In the genomic region with DNA sequence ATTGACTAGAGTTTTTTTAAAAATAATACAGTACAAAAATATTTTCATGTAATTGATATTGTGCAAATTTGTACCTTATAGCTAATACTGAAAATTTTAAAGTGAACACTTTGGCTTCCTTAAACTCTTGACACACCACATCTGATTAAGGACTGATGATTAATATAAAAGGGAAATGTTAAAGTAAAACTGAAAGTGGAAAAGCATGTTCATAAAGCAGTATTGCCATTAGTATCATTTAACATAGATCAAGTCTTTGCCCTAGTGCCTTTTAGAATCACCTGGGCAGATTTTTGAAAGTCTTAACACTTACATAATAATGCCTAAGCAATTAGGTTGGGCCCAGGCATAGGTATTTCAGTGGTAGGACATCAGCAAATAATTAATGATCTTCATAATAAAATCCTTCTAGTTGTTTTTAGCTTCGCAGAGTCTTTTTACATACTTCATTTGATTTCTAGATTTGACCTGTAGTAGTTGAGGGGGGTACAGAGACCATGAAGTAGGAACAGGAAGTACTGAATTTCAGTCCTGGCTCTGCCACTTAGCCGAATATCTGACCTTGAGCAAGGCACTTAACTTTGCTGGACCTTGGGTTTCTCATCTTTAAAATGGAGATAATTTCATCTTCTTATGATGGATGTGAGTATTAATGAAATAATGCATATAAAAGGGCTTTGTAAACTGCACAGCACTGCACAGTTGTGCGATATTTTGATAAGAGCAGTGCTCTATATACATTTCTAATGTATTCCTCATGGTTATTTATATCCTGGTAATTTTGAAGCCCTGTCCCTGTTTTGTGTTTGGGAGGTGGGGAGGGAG, we compare ENCODE assay signal across 16 cellular contexts. TPM values are rescaled to one million over a fixed set of nuclear protein-coding genes. Genes with fewer than 3 reads are reported as not detected.
DNase-seq lines count a peak whose midpoint lies in the region; ATAC-seq and TF ChIP-seq lines count a peak whose summit lies in the region.
"Had no signal": no experiment of that assay in that cellular context is flagged by ENCODE, and none has a peak within 500 bp of the region (broad histone marks: within the 10 kb centered on the region; RNA-seq: fewer than 3 reads in every experiment).

No MANE protein-coding gene starts in this region.

- CTCF ChIA-PET in PC-3 (lab: Charles Lee) = no interaction called here

- TF ChIP-seq CTCF in PC-3 (conservative IDR thresholded peaks at IDR 0.05; ENCODE audit: low read depth, low read length) = no peak
- TF ChIP-seq CTCF in foreskin fibroblast (IDR thresholded peaks at IDR 0.05; ENCODE audit: low read depth, low read length) = no peak

- H3K9me3 Mint-ChIP-seq in T-helper 1 cell treated with Interleukin-12 subunit alpha and Interleukin-12 subunit beta and Interleukin-4 antibody, amounts not matched to agents 30 μg/mL and 1 μg/mL, for 36 hours = no peaks in the 10 kb centered on the region
- no peaks in the 10 kb centered on the region for H3K9me3 Mint-ChIP-seq in effector memory CD8-positive, alpha-beta T cell

- H3K9me2 ChIP-seq in PC-3 (replicated peaks; ENCODE audit: low read length) = no peaks in the 10 kb centered on the region

- no peak overlapping the region for H2AFZ ChIP-seq in PC-3 (ENCODE audit: low read length)

- H3K4me3 Mint-ChIP-seq in T-helper 1 cell treated with Interleukin-12 subunit alpha and Interleukin-12 subunit beta and Interleukin-4 antibody, amounts not matched to agents 30 μg/mL and 1 μg/mL, for 36 hours = no peak overlapping the region
- H3K4me3 Mint-ChIP-seq in effector memory CD8-positive, alpha-beta T cell = peak overlapping the region; percentile 40 to 66

- H3K27ac Mint-ChIP-seq in T-helper 1 cell treated with Interleukin-12 subunit alpha and Interleukin-12 subunit beta and Interleukin-4 antibody, amounts not matched to agents 30 μg/mL and 1 μg/mL, for 36 hours = peak overlapping the region; percentile 13
- H3K27ac Mint-ChIP-seq in effector memory CD8-positive, alpha-beta T cell = peak overlapping the region; percentile 78 to 96

- peaks cover 17% of the 10 kb centered on the region for H3K36me3 Mint-ChIP-seq in T-helper 1 cell treated with Interleukin-12 subunit alpha and Interleukin-12 subunit beta and Interleukin-4 antibody, amounts not matched to agents 30 μg/mL and 1 μg/mL, for 36 hours (ENCODE audit: low read depth)
- H3K36me3 Mint-ChIP-seq in effector memory CD8-positive, alpha-beta T cell (ENCODE audit: insufficient read depth) = peaks cover 13% of the 10 kb centered on the region

- H3K9ac ChIP-seq in PC-3 (ENCODE audit: low read length) = no peak overlapping the region

- peaks cover 10% of the 10 kb centered on the region; the same call in 1 of the 2 replicates for H3K36me3 ChIP-seq in PC-3 (ENCODE audit: low read depth, low read length)

- H3F3A ChIP-seq in PC-3 (ENCODE audit: low read length, unreplicated experiment) = no peaks in the 10 kb centered on the region

- H3K79me2 ChIP-seq in PC-3 (ENCODE audit: low read length) = peaks cover 77% of the 10 kb centered on the region

- POLR2A ChIA-PET in PC-3 (lab: Charles Lee; ENCODE audit: unreplicated experiment) = no interaction called here

- H3K4me1 ChIP-seq in PC-3 (ENCODE audit: insufficient read depth, low read length) = peaks cover 10% of the 10 kb centered on the region

- no peak for ATAC-seq in PC-3
- ATAC-seq in effector memory CD8-positive, alpha-beta T cell (replicated peaks) = peak; percentile 41
- ATAC-seq in stimulated activated naive CD8-positive, alpha-beta T cell treated with anti-CD3 and anti-CD28 coated beads, Interleukin-15, Interleukin-2, amounts not matched to agents 100 U/mL and 50 U/mL, for 24 hours = peak; percentile 58
- no peak for ATAC-seq in HG03097 (IDR thresholded peaks at IDR 0.05; ENCODE audit: low FRiP score, unreplicated experiment)

- H3K27me3 ChIP-seq in PC-3 (ENCODE audit: low read length) = no peaks in the 10 kb centered on the region

- no peaks in the 10 kb centered on the region for H3K9me3 ChIP-seq in PC-3 (ENCODE audit: low read length)

- TSS peak; percentile 24 for BruUV-seq in PC-3 (replicated peaks; lab: Mats Ljungman, UMichigan)

- no peak for DNase-seq in T-helper 1 cell
- DNase-seq in PC-3 = no peak
- DNase-seq in effector memory CD8-positive, alpha-beta T cell = no peak
- no peak for DNase-seq in stimulated activated naive CD8-positive, alpha-beta T cell treated with anti-CD3 and anti-CD28 coated beads, Interleukin-15, Interleukin-2, amounts not matched to agents 100 U/mL and 50 U/mL, for 24 hours
- DNase-seq in kidney tubule cell (ENCODE audit: low spot score) = no peak
- no peak for DNase-seq in foreskin fibroblast
- DNase-seq: 8988T; activated CD4-positive, alpha-beta T cell treated with anti-CD3 and anti-CD28 coated beads for 48 hours; amygdala; glutamatergic neuron; NCI-H1105 treated with DMSO at 0.1 percent for 48 hours; NCI-H526; SIG-M5 had no signal

- no peak overlapping the region for H3K4me2 ChIP-seq in PC-3 (ENCODE audit: low read length)

- H3K27me3 Mint-ChIP-seq in T-helper 1 cell treated with Interleukin-12 subunit alpha and Interleukin-12 subunit beta and Interleukin-4 antibody, amounts not matched to agents 30 μg/mL and 1 μg/mL, for 36 hours (ENCODE audit: low read depth) = no peaks in the 10 kb centered on the region
- no peaks in the 10 kb centered on the region for H3K27me3 Mint-ChIP-seq in effector memory CD8-positive, alpha-beta T cell

- H3K4me1 Mint-ChIP-seq in T-helper 1 cell treated with Interleukin-12 subunit alpha and Interleukin-12 subunit beta and Interleukin-4 antibody, amounts not matched to agents 30 μg/mL and 1 μg/mL, for 36 hours (ENCODE audit: low read depth) = peaks cover 18% of the 10 kb centered on the region
- peaks cover 15 to 45% of the 10 kb centered on the region in 2 donors for H3K4me1 Mint-ChIP-seq in effector memory CD8-positive, alpha-beta T cell (ENCODE audit: low read depth in 2 of 2)

- H3K27ac ChIP-seq in PC-3 (ENCODE audit: low read length) = no peak overlapping the region

- intact Hi-C loops in PC-3 (cut with micrococcal nuclease) = no loop called here

- H4K20me1 ChIP-seq in PC-3 (ENCODE audit: low read length) = no peaks in the 10 kb centered on the region

- H3K4me3 ChIP-seq in PC-3 (ENCODE audit: low read length) = no peak overlapping the region
- H3K4me3 ChIP-seq in foreskin fibroblast (ENCODE audit: low read depth in 1 of 2, low read length in 2 of 2) = no peak overlapping the region
- H3K4me3 ChIP-seq: lung had no signal

RNA-seq across cellular contexts. Expression of gene MARK3, which starts 43.7 kb away (rescaled TPM):
- 69.9 and 73.4 TPM in 2 replicates for total RNA-seq in PC-3 (2014; rRNA removed)

Comparison
In these comparisons a context has a peak if more than half of its experiments do, and no peak if none do; other contexts are left out.
1. ATAC-seq: peak in effector memory CD8-positive, alpha-beta T cell (single experiment) and stimulated activated naive CD8-positive, alpha-beta T cell treated with anti-CD3 and anti-CD28 coated beads, Interleukin-15, Interleukin-2, amounts not matched to agents 100 U/mL and 50 U/mL, for 24 hours (single experiment); none in PC-3 (single experiment) and HG03097 (single experiment).